In genomic region chr14:32033516-32033915, GRCh38 we compare ENCODE assay signal across 8 cellular contexts.
"Had no signal": no experiment of that assay in that cellular context is flagged by ENCODE, and none has a peak within 500 bp of the region (broad histone marks: within the 10 kb centered on the region; RNA-seq: fewer than 3 reads in every experiment).

No MANE protein-coding gene starts in this region.

- DNase-seq: GM23248, GOT3, H7, HFFc6, KBM-7 had no signal

- H3K27ac Mint-ChIP-seq: HFFc6, IgD-negative memory B cell had no signal

- H3K27ac ChIP-seq: GM23248, HL-60 had no signal

- H3K9me3 Mint-ChIP-seq: HFFc6 had no signal

- H3K4me3 ChIP-seq: GM23248, HAP-1 had no signal

- H3K9me3 ChIP-seq: HAP-1 had no signal

- H3K4me3 Mint-ChIP-seq: HFFc6, IgD-negative memory B cell had no signal

- H3K36me3 ChIP-seq: HAP-1 had no signal
